Comparison of ENCODE assay signal across 11 cellular contexts in the genomic region with DNA sequence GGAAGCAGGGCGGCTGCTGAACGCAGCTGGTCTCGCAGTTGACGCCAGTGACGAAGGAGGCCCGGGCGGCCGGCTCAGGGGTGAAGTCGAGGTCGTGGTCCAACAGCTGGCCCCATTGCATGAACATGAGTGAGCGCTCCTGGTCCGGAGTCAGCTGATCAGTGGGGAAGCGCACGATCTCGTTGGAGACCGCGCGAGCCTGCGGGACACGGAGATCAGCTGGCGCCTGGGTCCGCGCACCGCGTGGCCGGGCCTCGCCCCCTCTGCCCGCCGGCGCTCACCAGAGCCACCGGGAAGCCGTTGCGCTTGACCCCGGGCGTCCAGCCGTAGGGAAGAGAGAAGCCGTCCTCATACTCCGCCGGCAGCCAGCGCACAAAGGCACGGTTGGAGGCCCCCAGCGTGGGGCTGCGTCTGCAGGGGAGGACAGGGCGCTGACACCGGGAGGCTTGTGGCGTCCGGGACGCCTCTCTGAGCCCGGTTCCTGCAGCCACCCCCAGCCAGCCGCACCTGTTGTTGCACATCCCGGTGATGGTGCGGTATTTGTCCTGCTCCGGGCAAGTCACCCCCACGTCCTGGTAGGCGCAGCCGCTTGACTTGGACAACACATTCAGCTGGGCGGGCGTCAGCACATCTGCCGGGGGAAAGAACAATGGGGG. TPM values are rescaled to one million over a fixed set of nuclear protein-coding genes. Genes with fewer than 3 reads are reported as not detected.
DNase-seq lines count a peak whose midpoint lies in the region; ATAC-seq, FAIRE-seq and TF ChIP-seq lines count a peak whose summit lies in the region.
"Had no signal": no experiment of that assay in that cellular context is flagged by ENCODE, and none has a peak within 500 bp of the region (broad histone marks: within the 10 kb centered on the region; RNA-seq: fewer than 3 reads in every experiment).

No MANE protein-coding gene starts in this region.

- TF ChIP-seq POLR2A in K562 (conservative IDR thresholded peaks at IDR 0.05), result no peak

- in situ Hi-C loops in K562 (cut with MboI), result loop anchor here (25.0 kb wide), 1 partner anchor 733 kb away; no protein-coding TSS in a partner anchor

- H3K4me1 ChIP-seq in K562 (replicated peaks in 1 of 2; ENCODE audit: control insufficient read depth in 2 of 2, insufficient read depth in 2 of 2, low read length in 2 of 2), result peaks cover 0 to 21% of the 10 kb centered on the region in 2 experiments; a peak in 3 of 5 replicates

- CTCF ChIA-PET in K562 (lab: Yijun Ruan, JAX; ENCODE audit: low intra/inter-chr PET ratio), result interaction anchor here (0.7 kb wide), 1 partner anchor 409 kb away, joined by 5 read pairs; no protein-coding TSS in a partner anchor

- H3K9me1 ChIP-seq in K562 (ENCODE audit: control insufficient read depth, insufficient read depth, low read length), result no peaks in the 10 kb centered on the region

- no peak overlapping the region for H3K4me3 ChIP-seq in H7 (ENCODE audit: insufficient read depth, low read depth, low read length)
- H3K4me3 ChIP-seq in K562, result no peak overlapping the region

- H3K79me2 ChIP-seq in K562 (ENCODE audit: control insufficient read depth, insufficient read depth, low read length), result no peaks in the 10 kb centered on the region

- peaks cover 18% of the 10 kb centered on the region for H3K27me3 ChIP-seq in H7 (ENCODE audit: control insufficient read depth, insufficient read depth, low read length)
- peaks cover 22 to 60% of the 10 kb centered on the region in 2 experiments; a peak in 4 of 5 replicates for H3K27me3 ChIP-seq in K562 (ENCODE audit: control insufficient read depth in 2 of 2, insufficient read depth in 2 of 2, low read length in 2 of 2)

- H4K20me1 ChIP-seq in K562 (replicated peaks; ENCODE audit: control insufficient read depth, insufficient read depth, low read length), result peaks cover 2% of the 10 kb centered on the region; the same call in 1 of the 2 replicates

- 16% methylated on average over 28 of the region's 59 CpGs for WGBS in K562 (ENCODE audit: insufficient coverage, low coverage, missing lambda C conversion rate)

- H3K9me3 ChIP-seq in K562 (replicated peaks; ENCODE audit: control insufficient read depth, insufficient read depth, low read depth, low read length), result no peaks in the 10 kb centered on the region

- no peak for TF ChIP-seq EP300 in K562 (IDR thresholded peaks at IDR 0.05; ENCODE audit: low read length)

- ATAC-seq in K562 (peak; percentile 43), sciatic nerve (peak; percentile 53)

- TF ChIP-seq CTCF in K562 (IDR thresholded peaks at IDR 0.05 in 2 of 3, conservative IDR thresholded peaks at IDR 0.05 in 1 of 3; ENCODE audit: insufficient read depth in 2 of 3, low read depth in 1 of 3, low read length in 3 of 3), result no peak

- no TSS peak for BruUV-seq in K562 (replicated peaks; lab: Mats Ljungman, UMichigan)

- H2AFZ ChIP-seq in K562 (ENCODE audit: low read depth, low read length), result peak overlapping the region; percentile 45; the same call in 1 of the 2 replicates

- peak overlapping the region in 1 of 2 experiments; percentile 24; a peak in 2 of 4 replicates for H3K9ac ChIP-seq in K562 (ENCODE audit: insufficient read depth in 1 of 2, low read depth in 2 of 2, low read length in 2 of 2)

- H3K27ac ChIP-seq in K562 (ENCODE audit: extremely low read depth, low read depth, low read length), result no peak overlapping the region

- POLR2A ChIA-PET in K562 (lab: Yijun Ruan, JAX), result interaction anchor here (0.6 to 1.8 kb wide), 2 partner anchors 15 to 58 kb away, joined by 3 to 6 read pairs; no protein-coding TSS in a partner anchor

- FAIRE-seq in K562 (lab: Jason Lieb, UNC), result no peak

- TF ChIP-seq RAD21 in K562 (CRISPR knock-in tag; conservative IDR thresholded peaks at IDR 0.05 in 1 of 2, IDR thresholded peaks at IDR 0.05 in 1 of 2), result no peak

- intact Hi-C loops in K562 (cut with micrococcal nuclease), result no loop called here
- intact Hi-C loops in sciatic nerve (cut with DNase I), result no loop called here

- DNase-seq in H7, result peak; percentile 75
- DNase-seq in K562 (ENCODE audit: extremely low read depth in 1 of 4, low spot score in 3 of 4), result peak in 3 of 4 experiments; percentile 14 to 47 (median 39)
- DNase-seq in iris pigment epithelial cell (ENCODE audit: low read depth), result peak; percentile 51
- no peak for DNase-seq in sciatic nerve (ENCODE audit: low spot score)
- no peak for DNase-seq in AG08395 (ENCODE audit: low spot score)
- DNase-seq in NCI-H1048 (lab: John Stamatoyannopoulos, UW), result no peak
- no peak for DNase-seq in SW 1271 (lab: John Stamatoyannopoulos, UW)
- no peak for DNase-seq in germinal center (ENCODE audit: low spot score)
- DNase-seq: endodermal cell, NCI-H446 treated with DMSO at 0.1 percent for 48 hours had no signal

- no peak overlapping the region; the same call in 1 of the 2 replicates for H3K4me2 ChIP-seq in K562 (ENCODE audit: insufficient read depth, low read length)

- no peaks in the 10 kb centered on the region for H3K36me3 ChIP-seq in H7 (replicated peaks; ENCODE audit: control insufficient read depth, insufficient read depth, low read length)
- no peaks in the 10 kb centered on the region for H3K36me3 ChIP-seq in K562 (ENCODE audit: control insufficient read depth, insufficient read depth, low read length)

RNA-seq across cellular contexts. Expression of gene MPO, which starts 1.6 kb away (rescaled TPM):
- not detected in 2 replicates for total RNA-seq in H7 (2014; rRNA removed; shearing (Covaris generic))
- 0.12 and 0.14 TPM in 2 replicates for total RNA-seq in K562 (2011; cell fraction: chromatin; rRNA removed; ENCODE audit: low replicate concordance)
- total RNA-seq in K562 (2011; cell fraction: nucleolus; rRNA removed), result 0.17 TPM in 1 of 2 replicates, not detected in the other
- total RNA-seq in K562 (2011; cell fraction: nucleoplasm; rRNA removed), result not detected in 2 replicates
- total RNA-seq in K562 (2014; rRNA removed) (not detected in 2 replicates), K562 (2014; rRNA removed; fragmentation: Illumina TruSeq; extraction: Trizol) (not detected in 2 replicates), K562 (2015; rRNA removed; fragmentation: Illumina TruSeq; extraction: Trizol) (not detected in 2 replicates), K562 (2021) (0.47 TPM in 1 of 2 replicates, not detected in the other), sciatic nerve (2.0 TPM)
- polyA plus RNA-seq in K562 (2011; rRNA removed) (0.15 and 0.39 TPM in 2 replicates), K562 (2014; fragmentation: Illumina TruSeq; extraction: Trizol) (0.06 TPM in 1 of 2 replicates, not detected in the other), K562 (2014; fragmentation: Nextera tagmentation; extraction: Ambion mirVana) (under 1 TPM in 1 of 2 experiments, not detected in 1; 0.04 TPM), K562 (2014; rRNA removed) (0.03 TPM in 1 of 2 replicates, not detected in the other)
- 0.06 and 0.33 TPM in 2 replicates for polyA plus RNA-seq in K562 (2011; cell fraction: cytosol; rRNA removed)
- polyA plus RNA-seq in K562 (2011; cell fraction: nucleus; rRNA removed), result 0.06 and 0.34 TPM in 2 replicates
- 0.03 and 0.08 TPM in 2 replicates for polyA plus RNA-seq in K562 (2012)
- polyA minus RNA-seq in K562 (2011; rRNA and poly(A)+ RNA removed), result 0.06 and 0.32 TPM in 2 replicates
- polyA minus RNA-seq in K562 (2011; cell fraction: cytosol; rRNA and poly(A)+ RNA removed), result not detected in 2 replicates
- not detected in 2 replicates for polyA minus RNA-seq in K562 (2011; cell fraction: nucleus; rRNA and poly(A)+ RNA removed)
- total RNA-seq: Daoy, endodermal cell had no signal

RNA-seq across cellular contexts. Expression of gene LPO, which starts 40.8 kb away (rescaled TPM):
- total RNA-seq in H7 (2014; rRNA removed; shearing (Covaris generic)), result not detected in 2 replicates
- not detected in 2 replicates for total RNA-seq in K562 (2011; cell fraction: chromatin; rRNA removed; ENCODE audit: low replicate concordance)
- total RNA-seq in K562 (2011; cell fraction: nucleolus; rRNA removed), result not detected in 2 replicates
- not detected in 2 replicates for total RNA-seq in K562 (2011; cell fraction: nucleoplasm; rRNA removed)
- total RNA-seq in K562 (2014; rRNA removed), result not detected in 2 replicates
- not detected in 2 replicates for total RNA-seq in K562 (2014; rRNA removed; fragmentation: Illumina TruSeq; extraction: Trizol)
- not detected in 2 replicates for total RNA-seq in K562 (2015; rRNA removed; fragmentation: Illumina TruSeq; extraction: Trizol)
- total RNA-seq in K562 (2021), result 0.11 TPM in 1 of 2 replicates, not detected in the other
- not detected in 2 replicates for polyA plus RNA-seq in K562 (2011; rRNA removed)
- polyA plus RNA-seq in K562 (2011; cell fraction: cytosol; rRNA removed), result 0.03 and 0.04 TPM in 2 replicates
- not detected in 2 replicates for polyA plus RNA-seq in K562 (2011; cell fraction: nucleus; rRNA removed)
- 1.1 TPM in 1 of 2 replicates, not detected in the other for polyA plus RNA-seq in K562 (2012)
- polyA plus RNA-seq in K562 (2014; fragmentation: Illumina TruSeq; extraction: Trizol), result not detected in 2 replicates
- polyA plus RNA-seq in K562 (2014; fragmentation: Nextera tagmentation; extraction: Ambion mirVana), result not detected
- 0.07 TPM in 1 of 2 replicates, not detected in the other for polyA plus RNA-seq in K562 (2014; rRNA removed)
- 0.57 TPM in 1 of 2 replicates, not detected in the other for polyA minus RNA-seq in K562 (2011; rRNA and poly(A)+ RNA removed)
- polyA minus RNA-seq in K562 (2011; cell fraction: cytosol; rRNA and poly(A)+ RNA removed), result not detected in 2 replicates
- not detected in 2 replicates for polyA minus RNA-seq in K562 (2011; cell fraction: nucleus; rRNA and poly(A)+ RNA removed)
- total RNA-seq in sciatic nerve, result not detected
- total RNA-seq: endodermal cell had no signal

RNA-seq across cellular contexts. Expression of gene TSPOAP1, which starts 49.5 kb away (rescaled TPM):
- total RNA-seq in H7 (2014; rRNA removed; shearing (Covaris generic)), result 4.2 and 11.6 TPM in 2 replicates
- total RNA-seq in K562 (2011; cell fraction: chromatin; rRNA removed; ENCODE audit: low replicate concordance), result 26.2 and 58.3 TPM in 2 replicates
- 24.0 and 24.1 TPM in 2 replicates for total RNA-seq in K562 (2011; cell fraction: nucleolus; rRNA removed)
- 18.1 and 18.9 TPM in 2 replicates for total RNA-seq in K562 (2011; cell fraction: nucleoplasm; rRNA removed)
- total RNA-seq in K562 (2014; rRNA removed) (1.0 and 1.8 TPM in 2 replicates), K562 (2014; rRNA removed; fragmentation: Illumina TruSeq; extraction: Trizol) (0.57 and 0.87 TPM in 2 replicates), K562 (2015; rRNA removed; fragmentation: Illumina TruSeq; extraction: Trizol) (0.94 and 1.2 TPM in 2 replicates), K562 (2021) (1.7 and 3.3 TPM in 2 replicates), sciatic nerve (17.8 TPM)
- polyA plus RNA-seq in K562 (2011; rRNA removed) (3.2 and 3.3 TPM in 2 replicates), K562 (2014; fragmentation: Illumina TruSeq; extraction: Trizol) (1.1 and 1.2 TPM in 2 replicates), K562 (2014; fragmentation: Nextera tagmentation; extraction: Ambion mirVana) (not detected), K562 (2014; rRNA removed) (1.6 and 3.9 TPM in 2 replicates)
- 2.4 and 2.6 TPM in 2 replicates for polyA plus RNA-seq in K562 (2011; cell fraction: cytosol; rRNA removed)
- 26.8 and 38.8 TPM in 2 replicates for polyA plus RNA-seq in K562 (2011; cell fraction: nucleus; rRNA removed)
- polyA plus RNA-seq in K562 (2012), result 3.0 and 5.1 TPM in 2 replicates
- 1.1 and 1.8 TPM in 2 replicates for polyA minus RNA-seq in K562 (2011; rRNA and poly(A)+ RNA removed)
- polyA minus RNA-seq in K562 (2011; cell fraction: cytosol; rRNA and poly(A)+ RNA removed), result 0.76 and 2.1 TPM in 2 replicates
- 4.1 and 6.2 TPM in 2 replicates for polyA minus RNA-seq in K562 (2011; cell fraction: nucleus; rRNA and poly(A)+ RNA removed)

Comparison
In these comparisons a context has a peak if more than half of its experiments do, and no peak if none do; other contexts are left out.
1. DNase-seq: peak in H7 (single experiment), K562 (3 of 4) and iris pigment epithelial cell (single experiment); none in sciatic nerve (single experiment), AG08395 (single experiment), NCI-H1048 (single experiment), SW 1271 (0 of 2) and germinal center (single experiment).